Comparison of ENCODE assay signal across 10 cellular contexts in genomic region chr12:63918788-63919300, GRCh38.
A peak's percentile ranks its signal among the peaks of the same experiment; 100 is the strongest.
DNase-seq lines count a peak whose midpoint lies in the region; ATAC-seq and TF ChIP-seq lines count a peak whose summit lies in the region.
"Had no signal": no experiment of that assay in that cellular context is flagged by ENCODE, and none has a peak within 500 bp of the region (broad histone marks: within the 10 kb centered on the region; RNA-seq: fewer than 3 reads in every experiment).

No MANE protein-coding gene starts in this region.

- H3K27me3 ChIP-seq in Karpas-422 (ENCODE audit: low read length) (no peaks in the 10 kb centered on the region), breast epithelium (no peaks in the 10 kb centered on the region), gastroesophageal sphincter (no peaks in the 10 kb centered on the region)

- WGBS in mesodermal cell (ENCODE audit: insufficient coverage in 2 of 2), 2 experiments: 77 to 83% methylated on average over 4 to 5 of the region's 6 CpGs
- WGBS in gastroesophageal sphincter (ENCODE audit: low coverage in 1 of 2), 2 donors: 31 to 77% methylated on average over 3 to 6 of the region's 6 CpGs

- no peaks in the 10 kb centered on the region for H3K79me2 ChIP-seq in Karpas-422 (ENCODE audit: low read length)

- ATAC-seq in gastroesophageal sphincter: no peak

- TF ChIP-seq POLR2A in breast epithelium (IDR thresholded peaks at IDR 0.05): no peak
- no peak for TF ChIP-seq POLR2A in gastroesophageal sphincter (IDR thresholded peaks at IDR 0.05)

- peaks cover 18% of the 10 kb centered on the region for H3K4me1 ChIP-seq in Karpas-422 (ENCODE audit: low read length)
- H3K4me1 ChIP-seq in breast epithelium: peaks cover 0 to 4% of the 10 kb centered on the region in 2 donors
- H3K4me1 ChIP-seq in mesodermal cell (ENCODE audit: control insufficient read depth, insufficient read depth, low read length, poor library complexity, severe bottlenecking): peaks cover 40% of the 10 kb centered on the region
- peaks cover 0 to 43% (median 12%) of the 10 kb centered on the region in 3 donors for H3K4me1 ChIP-seq in gastroesophageal sphincter

- no peaks in the 10 kb centered on the region for H3K9me3 ChIP-seq in Karpas-422 (ENCODE audit: low read length)
- no peaks in the 10 kb centered on the region for H3K9me3 ChIP-seq in breast epithelium
- H3K9me3 ChIP-seq in mesodermal cell (ENCODE audit: control insufficient read depth, low read length): no peaks in the 10 kb centered on the region
- no peaks in the 10 kb centered on the region for H3K9me3 ChIP-seq in gastroesophageal sphincter

- H3K27ac ChIP-seq in Karpas-422 (ENCODE audit: low read length): no peak overlapping the region
- peak overlapping the region; percentile 67 for H3K27ac ChIP-seq in breast epithelium
- peak overlapping the region; percentile 78 for H3K27ac ChIP-seq in mesodermal cell (ENCODE audit: low read depth, low read length, severe bottlenecking)
- peak overlapping the region in 1 of 4 donors; percentile 52 for H3K27ac ChIP-seq in gastroesophageal sphincter
- H3K27ac ChIP-seq: KMS-11 had no signal

- H3K9ac ChIP-seq in Karpas-422 (ENCODE audit: low read length): no peak overlapping the region
- H3K9ac ChIP-seq: KMS-11 had no signal

- DNase-seq in AG08396 (ENCODE audit: low spot score) (peak; percentile 27), Karpas-422 (no peak), breast epithelium (ENCODE audit: low spot score in 2 of 2) (no peak), cortex of kidney (lab: John Stamatoyannopoulos, UW) (no peak), mucosa of gallbladder (ENCODE audit: low spot score) (no peak), AG20443 (ENCODE audit: low spot score) (no peak)

- H3K36me3 ChIP-seq in Karpas-422 (ENCODE audit: insufficient read depth, low read length): no peaks in the 10 kb centered on the region
- no peaks in the 10 kb centered on the region for H3K36me3 ChIP-seq in breast epithelium
- no peaks in the 10 kb centered on the region for H3K36me3 ChIP-seq in mesodermal cell (ENCODE audit: control insufficient read depth, insufficient read depth, low read length)
- H3K36me3 ChIP-seq in gastroesophageal sphincter: no peaks in the 10 kb centered on the region

- no peak for TF ChIP-seq CTCF in breast epithelium (IDR thresholded peaks at IDR 0.05)
- no peak for TF ChIP-seq CTCF in gastroesophageal sphincter (IDR thresholded peaks at IDR 0.05)

- no peaks in the 10 kb centered on the region for H3K9me2 ChIP-seq in Karpas-422 (replicated peaks; ENCODE audit: insufficient read depth, low read length)

- no peak overlapping the region for H2AFZ ChIP-seq in Karpas-422 (ENCODE audit: low read length)

- H4K20me1 ChIP-seq in Karpas-422 (ENCODE audit: insufficient read depth, low read depth, low read length): no peaks in the 10 kb centered on the region

- H3K4me3 ChIP-seq in Karpas-422 (ENCODE audit: low read length) (no peak overlapping the region), breast epithelium (no peak overlapping the region), mesodermal cell (ENCODE audit: extremely low read depth, insufficient read depth, low read length, poor library complexity, severe bottlenecking) (no peak overlapping the region), gastroesophageal sphincter (no peak overlapping the region)
- H3K4me3 ChIP-seq: lung had no signal

- no peak for TF ChIP-seq EP300 in gastroesophageal sphincter (IDR thresholded peaks at IDR 0.05)

- intact Hi-C loops in breast epithelium (cut with DNase I; ENCODE audit: low total_unique reads): no loop called here

- peak overlapping the region; percentile 41 for H3K4me2 ChIP-seq in Karpas-422 (ENCODE audit: low read depth, low read length, poor library complexity, severe bottlenecking)
- H3K4me2 ChIP-seq: KMS-11 had no signal
